Comparison of ENCODE assay signal across 13 cellular contexts in genomic region chr3:139532996-139533395, GRCh38. TPM values are rescaled to one million over a fixed set of nuclear protein-coding genes. Genes with fewer than 3 reads are reported as not detected.
DNase-seq lines count a peak whose midpoint lies in the region; ATAC-seq and TF ChIP-seq lines count a peak whose summit lies in the region.
"Had no signal": no experiment of that assay in that cellular context is flagged by ENCODE, and none has a peak within 500 bp of the region (broad histone marks: within the 10 kb centered on the region; RNA-seq: fewer than 3 reads in every experiment).

No MANE protein-coding gene starts in this region.

- no peaks in the 10 kb centered on the region for H3K27me3 Mint-ChIP-seq in chondrocyte (ENCODE audit: low read depth)
- peaks cover 13% of the 10 kb centered on the region for H3K27me3 Mint-ChIP-seq in activated CD8-positive, alpha-beta memory T cell treated with anti-CD3 and anti-CD28 coated beads, Interleukin-2, amount 10 ng/mL, durations not matched to agents 7 days and 5 days

- H3K4me1 ChIP-seq in heart left ventricle = peaks cover 11 to 57% (median 41%) of the 10 kb centered on the region in 12 donors
- peaks cover 0 to 43% of the 10 kb centered on the region in 2 donors for H3K4me1 ChIP-seq in right atrium auricular region
- peaks cover 0 to 26% (median 4%) of the 10 kb centered on the region in 4 donors for H3K4me1 ChIP-seq in transverse colon

- CTCF ChIA-PET in activated CD8-positive, alpha-beta memory T cell treated with anti-CD3 and anti-CD28 coated beads, Interleukin-2, amount 10 ng/mL, durations not matched to agents 7 days and 5 days (lab: Charles Lee) = no interaction called here

- no peaks in the 10 kb centered on the region for H3K9me3 Mint-ChIP-seq in chondrocyte (ENCODE audit: low read depth)
- H3K9me3 Mint-ChIP-seq in activated CD8-positive, alpha-beta memory T cell treated with anti-CD3 and anti-CD28 coated beads, Interleukin-2, amount 10 ng/mL, durations not matched to agents 7 days and 5 days (ENCODE audit: low read depth) = no peaks in the 10 kb centered on the region
- H3K9me3 Mint-ChIP-seq: activated T-cell treated with anti-CD3 and anti-CD28 coated beads, Interleukin-2, amount 50 U/mL, for 72 hours; naive thymus-derived CD4-positive, alpha-beta T cell had no signal

- TF ChIP-seq CTCF in heart left ventricle (IDR thresholded peaks at IDR 0.05) (no peak), right atrium auricular region (IDR thresholded peaks at IDR 0.05) (no peak), chondrocyte (IDR thresholded peaks at IDR 0.05) (no peak), transverse colon (IDR thresholded peaks at IDR 0.05) (no peak)

- 79 to 82% (median 81%) methylated on average over 7 of the region's 7 CpGs for WGBS in heart left ventricle, 4 donors
- 73 to 80% methylated on average over 7 of the region's 7 CpGs for WGBS in transverse colon (ENCODE audit: low coverage in 1 of 2), 2 donors

- TF ChIP-seq POLR2A in heart left ventricle (IDR thresholded peaks at IDR 0.05) (no peak), transverse colon (IDR thresholded peaks at IDR 0.05) (no peak)

- DNase-seq in heart left ventricle (no peak), right atrium auricular region (ENCODE audit: low spot score) (no peak), chondrocyte (ENCODE audit: low spot score) (no peak), midbrain (lab: John Stamatoyannopoulos, UW) (peak; percentile 72), transverse colon (no peak), NCI-H510A (lab: John Stamatoyannopoulos, UW) (no peak)
- no peak for DNase-seq in stimulated activated CD4-positive, alpha-beta T cell treated with anti-CD3 and anti-CD28 coated beads, Interleukin-2, amount 100 ng/mL, for 24 hours
- no peak for DNase-seq in activated CD8-positive, alpha-beta memory T cell treated with anti-CD3 and anti-CD28 coated beads, Interleukin-2, amount 10 ng/mL, durations not matched to agents 7 days and 5 days
- DNase-seq: activated CD4-positive, alpha-beta T cell treated with anti-CD3 and anti-CD28 coated beads for 36 hours; activated T-cell treated with anti-CD3 and anti-CD28 coated beads, Interleukin-2, amount 50 U/mL, for 72 hours; naive thymus-derived CD4-positive, alpha-beta T cell; NCI-H1105 had no signal

- in situ Hi-C loops in transverse colon (cut with MboI; ENCODE audit: low pct_ligation_motif_present in 1 of 4, low pct_unique_long_range_greater_than_20kb in 1 of 4, low sequenced_read_pairs in 3 of 4) = no loop called here

- H3K9me3 ChIP-seq in heart left ventricle (no peaks in the 10 kb centered on the region), right atrium auricular region (no peaks in the 10 kb centered on the region), transverse colon (no peaks in the 10 kb centered on the region)

- peaks cover 57% of the 10 kb centered on the region for H3K4me1 Mint-ChIP-seq in chondrocyte (ENCODE audit: low read depth)
- H3K4me1 Mint-ChIP-seq in activated CD8-positive, alpha-beta memory T cell treated with anti-CD3 and anti-CD28 coated beads, Interleukin-2, amount 10 ng/mL, durations not matched to agents 7 days and 5 days = peaks cover under 1% of the 10 kb centered on the region
- H3K4me1 Mint-ChIP-seq: activated CD4-positive, alpha-beta T cell treated with anti-CD3 and anti-CD28 coated beads for 36 hours; naive thymus-derived CD4-positive, alpha-beta T cell had no signal

- no peak for ATAC-seq in heart left ventricle
- no peak for ATAC-seq in activated CD8-positive, alpha-beta memory T cell treated with anti-CD3 and anti-CD28 coated beads, Interleukin-2, amount 10 ng/mL, durations not matched to agents 7 days and 5 days
- ATAC-seq: activated CD4-positive, alpha-beta T cell treated with anti-CD3 and anti-CD28 coated beads for 36 hours; activated T-cell treated with anti-CD3 and anti-CD28 coated beads, Interleukin-2, amount 50 U/mL, for 72 hours; naive thymus-derived CD4-positive, alpha-beta T cell had no signal

- peak overlapping the region in 8 of 12 donors; percentile 44 to 80 (median 73) for H3K27ac ChIP-seq in heart left ventricle
- no peak overlapping the region for H3K27ac ChIP-seq in right atrium auricular region
- H3K27ac ChIP-seq in transverse colon = peak overlapping the region in 3 of 4 donors; percentile 10 to 72 (median 48)

- no peaks in the 10 kb centered on the region for H3K36me3 Mint-ChIP-seq in chondrocyte (ENCODE audit: low read depth)
- no peaks in the 10 kb centered on the region for H3K36me3 Mint-ChIP-seq in activated CD8-positive, alpha-beta memory T cell treated with anti-CD3 and anti-CD28 coated beads, Interleukin-2, amount 10 ng/mL, durations not matched to agents 7 days and 5 days
- H3K36me3 Mint-ChIP-seq: naive thymus-derived CD4-positive, alpha-beta T cell had no signal

- TF ChIP-seq EP300 in transverse colon (IDR thresholded peaks at IDR 0.05; ENCODE audit: low read depth) = no peak

- H3K27me3 ChIP-seq in heart left ventricle = no peaks in the 10 kb centered on the region
- no peaks in the 10 kb centered on the region for H3K27me3 ChIP-seq in right atrium auricular region
- H3K27me3 ChIP-seq in transverse colon = no peaks in the 10 kb centered on the region

- H3K4me3 ChIP-seq in heart left ventricle (no peak overlapping the region), right atrium auricular region (no peak overlapping the region), transverse colon (no peak overlapping the region)

- intact Hi-C loops in heart left ventricle (cut with DNase I) = loop anchor here in 1 of 10 donors (10.0 kb wide), 1 partner anchor 142 kb away; the partner anchor contains the start of gene NMNAT3
- intact Hi-C loops in transverse colon (cut with DNase I; ENCODE audit: low total_unique reads) = no loop called here

- no peak overlapping the region for H3K4me3 Mint-ChIP-seq in chondrocyte (ENCODE audit: unreplicated experiment)
- H3K4me3 Mint-ChIP-seq in activated CD8-positive, alpha-beta memory T cell treated with anti-CD3 and anti-CD28 coated beads, Interleukin-2, amount 10 ng/mL, durations not matched to agents 7 days and 5 days = no peak overlapping the region
- H3K4me3 Mint-ChIP-seq: activated CD4-positive, alpha-beta T cell treated with anti-CD3 and anti-CD28 coated beads for 36 hours; activated T-cell treated with anti-CD3 and anti-CD28 coated beads, Interleukin-2, amount 50 U/mL, for 72 hours; naive thymus-derived CD4-positive, alpha-beta T cell had no signal

- H3K36me3 ChIP-seq in heart left ventricle (no peaks in the 10 kb centered on the region), right atrium auricular region (no peaks in the 10 kb centered on the region), transverse colon (no peaks in the 10 kb centered on the region)

- peak overlapping the region; percentile 52 for H3K27ac Mint-ChIP-seq in chondrocyte (ENCODE audit: unreplicated experiment)
- no peak overlapping the region for H3K27ac Mint-ChIP-seq in activated CD8-positive, alpha-beta memory T cell treated with anti-CD3 and anti-CD28 coated beads, Interleukin-2, amount 10 ng/mL, durations not matched to agents 7 days and 5 days
- H3K27ac Mint-ChIP-seq: activated CD4-positive, alpha-beta T cell treated with anti-CD3 and anti-CD28 coated beads for 36 hours; activated T-cell treated with anti-CD3 and anti-CD28 coated beads, Interleukin-2, amount 50 U/mL, for 72 hours; naive thymus-derived CD4-positive, alpha-beta T cell had no signal

RNA-seq across cellular contexts. Expression of gene RBP1, which starts 6.5 kb away (rescaled TPM):
- total RNA-seq in heart left ventricle = 10 to 100 TPM in 8 of 9 donors, 1 to 10 TPM in 1; 9.4 to 32.0 (median 13.0) TPM
- polyA plus RNA-seq in heart left ventricle = 10 to 100 TPM; 26.4 to 27.5 TPM
- total RNA-seq in right atrium auricular region = 10 to 100 TPM; 27.7 to 28.2 TPM
- total RNA-seq in chondrocyte = 13.2 to 24.6 TPM (median 19.8 TPM) in 3 replicates
- total RNA-seq in transverse colon = 1 to 10 TPM in 2 of 4 donors, not detected in 2; 2.7 to 6.4 TPM
- not detected for total RNA-seq in activated CD8-positive, alpha-beta memory T cell treated with anti-CD3 and anti-CD28 coated beads, Interleukin-2, amount 10 ng/mL, durations not matched to agents 7 days and 5 days
- total RNA-seq: activated CD4-positive, alpha-beta T cell treated with anti-CD3 and anti-CD28 coated beads for 36 hours; activated T-cell treated with anti-CD3 and anti-CD28 coated beads, Interleukin-2, amount 50 U/mL, for 72 hours; naive thymus-derived CD4-positive, alpha-beta T cell had no signal
- polyA plus RNA-seq: naive thymus-derived CD4-positive, alpha-beta T cell had no signal

RNA-seq across cellular contexts. Expression of gene RBP2, which starts 56.7 kb away (rescaled TPM):
- not detected for total RNA-seq in heart left ventricle
- under 1 TPM in 1 of 2 donors, not detected in 1; 0.25 TPM for polyA plus RNA-seq in heart left ventricle
- total RNA-seq in right atrium auricular region = not detected
- not detected in 3 replicates for total RNA-seq in chondrocyte
- 1 to 10 TPM in 1 of 4 donors, not detected in 3; 3.4 TPM for total RNA-seq in transverse colon
- total RNA-seq in activated CD8-positive, alpha-beta memory T cell treated with anti-CD3 and anti-CD28 coated beads, Interleukin-2, amount 10 ng/mL, durations not matched to agents 7 days and 5 days = not detected
- total RNA-seq: activated CD4-positive, alpha-beta T cell treated with anti-CD3 and anti-CD28 coated beads for 36 hours; activated T-cell treated with anti-CD3 and anti-CD28 coated beads, Interleukin-2, amount 50 U/mL, for 72 hours; bronchial epithelial cell; naive thymus-derived CD4-positive, alpha-beta T cell had no signal
- polyA plus RNA-seq: naive thymus-derived CD4-positive, alpha-beta T cell had no signal

Comparison
In these comparisons a context has a peak if more than half of its experiments do, and no peak if none do; other contexts are left out.
1. H3K27ac ChIP-seq: peak in heart left ventricle (8 of 12) and transverse colon (3 of 4); none in right atrium auricular region (0 of 2).